Comparison of ENCODE assay signal across 1 cellular context in the genomic region with DNA sequence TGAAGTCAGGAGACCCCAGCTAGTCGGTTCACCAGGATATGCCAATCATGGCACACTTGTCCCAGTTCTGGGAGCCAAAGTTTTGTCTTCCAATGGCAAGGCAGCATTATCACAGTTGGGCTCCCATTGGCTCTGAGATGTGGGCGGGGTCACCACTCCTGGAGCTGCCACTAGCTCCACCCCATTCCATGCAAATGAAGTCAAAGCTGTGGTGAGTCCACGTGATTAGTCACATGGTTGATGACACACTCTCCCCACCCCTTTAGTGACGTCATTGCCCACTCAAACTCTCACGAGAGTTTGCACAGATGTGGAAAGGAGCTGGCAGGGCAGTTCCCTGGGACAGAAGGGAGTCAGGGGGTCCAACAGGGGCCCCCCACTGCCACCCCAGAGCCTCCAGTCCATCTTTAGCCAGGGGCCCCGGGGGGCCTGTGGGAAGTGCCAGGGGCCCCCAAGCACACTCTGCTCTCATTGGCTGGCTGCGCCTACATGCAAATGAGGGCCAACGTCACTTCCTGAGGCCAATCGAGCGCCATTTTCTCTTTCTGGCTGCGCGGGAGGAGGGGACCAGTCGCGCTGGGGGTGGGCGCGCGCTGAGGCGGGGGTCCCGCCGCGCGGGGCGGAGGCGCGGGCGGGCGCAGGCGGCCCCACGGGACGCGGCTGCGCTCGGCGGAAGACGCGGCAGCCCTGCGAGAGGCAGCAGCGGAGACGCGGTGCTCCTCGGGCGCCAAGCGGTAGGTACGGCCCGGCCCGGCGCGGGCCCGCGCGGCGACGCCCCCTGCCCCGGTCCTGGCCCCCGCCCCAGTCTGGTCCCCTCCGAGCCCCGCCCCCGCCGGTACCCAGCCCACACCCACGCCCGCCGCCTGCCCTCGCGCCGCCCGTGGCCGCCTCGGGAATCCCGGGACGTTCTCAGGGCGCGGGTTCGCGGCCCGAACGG.
TF ChIP-seq lines count a peak whose summit lies in the region.

Gene ADNP2, plus strand, starts transcription at position 524 of the 937 bp plus-strand sequence. CDS start 8,281 bp downstream, outside the sequence.

TF ChIP-seq in H1, 55 proteins besides CTCF, POLR2A, EP300 and RAD21:
- TF ChIP-seq KDM4A (IDR thresholded peaks at IDR 0.05; ENCODE audit: low read depth, low read length, severe bottlenecking) (peak; percentile 64), BCL11A (IDR thresholded peaks at IDR 0.05; ENCODE audit: low read depth in 2 of 2, low read length in 2 of 2) (no peak), GTF2F1 (IDR thresholded peaks at IDR 0.05; ENCODE audit: borderline replicate concordance, low read depth, low read length) (peak; percentile 47; the same call in 1 of the 2 replicates), BACH1 (IDR thresholded peaks at IDR 0.05; ENCODE audit: low read length) (no peak), CEBPB (IDR thresholded peaks at IDR 0.05; ENCODE audit: low read depth, low read length) (no peak), CHD2 (IDR thresholded peaks at IDR 0.05; ENCODE audit: low read length) (peak; percentile 81), GABPA (IDR thresholded peaks at IDR 0.05; ENCODE audit: borderline replicate concordance, insufficient read depth, low read length) (no peak; the same call in 1 of the 2 replicates), JUN (IDR thresholded peaks at IDR 0.05; ENCODE audit: low read depth, low read length) (0 out of 2 replicates have a peak, but pooled peaks have one; percentile 53), TAF7 (optimal IDR thresholded peaks at IDR 0.05; ENCODE audit: borderline replicate concordance, low read depth, low read length) (peak; percentile 61), SIX5 (IDR thresholded peaks at IDR 0.05; ENCODE audit: low read depth, low read length) (no peak), SP1 (IDR thresholded peaks at IDR 0.05; ENCODE audit: low read depth, low read length) (peak; percentile 74), HDAC6 (IDR thresholded peaks at IDR 0.05; ENCODE audit: low read depth, low read length) (no peak), ZNF274 (IDR thresholded peaks at IDR 0.05; ENCODE audit: borderline replicate concordance, extremely low read depth, low read length) (no peak), SP4 (IDR thresholded peaks at IDR 0.05; ENCODE audit: low read length) (peak; percentile 45; the same call in 1 of the 2 replicates), JUND (IDR thresholded peaks at IDR 0.05; ENCODE audit: low read length) (peak; percentile 97), ATF2 (IDR thresholded peaks at IDR 0.05; ENCODE audit: low read length) (peak; percentile 98), YY1 (IDR thresholded peaks at IDR 0.05; ENCODE audit: low read depth, low read length) (peak; percentile 91), NRF1 (IDR thresholded peaks at IDR 0.05; ENCODE audit: low read depth, low read length) (no peak), BRCA1 (IDR thresholded peaks at IDR 0.05; ENCODE audit: low read depth, low read length) (peak; percentile 38; the same call in 1 of the 2 replicates), SUZ12 (IDR thresholded peaks at IDR 0.05; ENCODE audit: low read length) (no peak), CREB1 (IDR thresholded peaks at IDR 0.05) (peak; percentile 94), TBP (IDR thresholded peaks at IDR 0.05; ENCODE audit: low read depth, low read length) (peak; percentile 83), TAF1 (IDR thresholded peaks at IDR 0.05; ENCODE audit: low read depth, low read length) (peak; percentile 86), PHF8 (conservative IDR thresholded peaks at IDR 0.05; ENCODE audit: low read depth, low read length) (peak; percentile 81), ATF3 (IDR thresholded peaks at IDR 0.05; ENCODE audit: insufficient read depth, low read depth, low read length) (peak; percentile 77; the same call in 1 of the 2 replicates), POLR2AphosphoS5 (IDR thresholded peaks at IDR 0.05; ENCODE audit: low read depth, low read length) (peak; percentile 92)
- TF ChIP-seq, protein P1, sequence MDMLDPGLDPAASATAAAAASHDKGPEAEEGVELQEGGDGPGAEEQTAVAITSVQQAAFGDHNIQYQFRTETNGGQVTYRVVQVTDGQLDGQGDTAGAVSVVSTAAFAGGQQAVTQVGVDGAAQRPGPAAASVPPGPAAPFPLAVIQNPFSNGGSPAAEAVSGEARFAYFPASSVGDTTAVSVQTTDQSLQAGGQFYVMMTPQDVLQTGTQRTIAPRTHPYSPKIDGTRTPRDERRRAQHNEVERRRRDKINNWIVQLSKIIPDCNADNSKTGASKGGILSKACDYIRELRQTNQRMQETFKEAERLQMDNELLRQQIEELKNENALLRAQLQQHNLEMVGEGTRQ (IDR thresholded peaks at IDR 0.05; ENCODE audit: low read length), result peak; percentile 95
TF ChIP-seq in H1: peak in this region for 18.
